In the genomic region with DNA sequence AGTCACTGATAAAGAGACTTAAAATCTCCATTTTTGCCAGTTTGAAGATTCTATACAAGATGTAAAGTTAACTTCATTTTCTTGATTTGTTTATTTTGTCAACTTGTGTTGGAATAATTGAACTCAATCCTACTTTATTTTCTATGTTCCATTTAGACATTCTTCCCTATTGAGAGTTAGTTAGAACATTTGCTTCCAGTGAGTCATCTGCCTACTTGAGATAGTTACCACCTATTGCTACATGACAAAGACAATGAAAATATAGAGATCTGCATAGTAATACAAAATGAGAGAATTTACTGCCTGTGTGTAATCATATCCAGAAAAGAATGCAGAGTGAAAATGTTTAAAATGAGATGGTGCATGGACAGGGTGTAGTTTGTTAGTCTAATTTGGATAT, we compare ENCODE assay signal across 20 cellular contexts.
A peak's percentile ranks its signal among the peaks of the same experiment; 100 is the strongest.
DNase-seq lines count a peak whose midpoint lies in the region; TF ChIP-seq lines count a peak whose summit lies in the region.
"Had no signal": no experiment of that assay in that cellular context is flagged by ENCODE, and none has a peak within 500 bp of the region (broad histone marks: within the 10 kb centered on the region; RNA-seq: fewer than 3 reads in every experiment).

No MANE protein-coding gene starts in this region.

- H2BK12ac ChIP-seq in mesenchymal stem cell (ENCODE audit: low read length in 2 of 2) = no peak overlapping the region

- in situ Hi-C loops in Caki2 (cut with HindIII; ENCODE audit: low pct_unique_long_range_greater_than_20kb, low sequenced_read_pairs) = no loop called here

- H3K18ac ChIP-seq in mesenchymal stem cell (ENCODE audit: low read depth in 1 of 2, low read length in 2 of 2) = no peak overlapping the region

- no peak overlapping the region for H3K4me2 ChIP-seq in mesenchymal stem cell (ENCODE audit: low read length, poor library complexity, severe bottlenecking)

- intact Hi-C loops in activated T-helper 2 cell treated with anti-CD3 and anti-CD28 coated beads, Interferon-gamma antibody, Interleukin-2, Interleukin-4, amounts not matched to agents 10 μg/mL and 5 μg/mL and 100 μg/mL, durations not matched to agents 14 hours and 24 hours and 36 hours (cut with micrococcal nuclease) = no loop called here
- intact Hi-C loops in left ventricle myocardium inferior (cut with micrococcal nuclease) = no loop called here

- no peak overlapping the region for H2BK5ac ChIP-seq in mesenchymal stem cell (ENCODE audit: low read depth, low read length, poor library complexity, severe bottlenecking)

- H3K36me3 ChIP-seq in SJSA1 (no peaks in the 10 kb centered on the region), mesenchymal stem cell (ENCODE audit: control insufficient read depth in 1 of 2, insufficient read depth in 2 of 2, low read depth in 1 of 2, low read length in 2 of 2) (no peaks in the 10 kb centered on the region), left ventricle myocardium inferior (no peaks in the 10 kb centered on the region)
- H3K36me3 ChIP-seq: gastrocnemius medialis, SJCRH30 had no signal

- H3K14ac ChIP-seq in mesenchymal stem cell (ENCODE audit: low read length in 2 of 2) = no peak overlapping the region

- H3K4me3 Mint-ChIP-seq in activated T-helper 2 cell treated with anti-CD3 and anti-CD28 coated beads, Interferon-gamma antibody, Interleukin-2, Interleukin-4, amounts not matched to agents 10 μg/mL and 5 μg/mL and 100 μg/mL, durations not matched to agents 14 hours and 24 hours and 36 hours (ENCODE audit: low read depth) = no peak overlapping the region
- H3K4me3 Mint-ChIP-seq: activated CD8-positive, alpha-beta memory T cell treated with anti-CD3 and anti-CD28 coated beads, Interleukin-2, amount 10 ng/mL, durations not matched to agents 7 days and 5 days; CD8-positive, alpha-beta memory T cell; nephron progenitor cell had no signal

- H3K9ac ChIP-seq in mesenchymal stem cell (ENCODE audit: low read length) = no peak overlapping the region

- no peak overlapping the region for H3K23ac ChIP-seq in mesenchymal stem cell (ENCODE audit: low read length in 2 of 2)

- H3K4me3 ChIP-seq in SJSA1 (no peak overlapping the region), epithelial cell of esophagus (ENCODE audit: low read length) (no peak overlapping the region), mesenchymal stem cell (ENCODE audit: insufficient read depth in 1 of 2, low read depth in 1 of 2, low read length in 2 of 2) (no peak overlapping the region), left ventricle myocardium inferior (no peak overlapping the region)
- H3K4me3 ChIP-seq: gastrocnemius medialis, SJCRH30 had no signal

- no peak overlapping the region for H4K8ac ChIP-seq in mesenchymal stem cell (ENCODE audit: low read length)

- peak overlapping the region; percentile 16 for H3K27ac ChIP-seq in SJSA1
- H3K27ac ChIP-seq in mesenchymal stem cell (ENCODE audit: low read length, poor library complexity, severe bottlenecking) = no peak overlapping the region
- no peak overlapping the region for H3K27ac ChIP-seq in left ventricle myocardium inferior (replicated peaks)
- H3K27ac ChIP-seq: gastrocnemius medialis, HL-60, SJCRH30 had no signal

- H3K4me1 ChIP-seq in SJSA1 (replicated peaks) (peaks cover 35% of the 10 kb centered on the region), mesenchymal stem cell (ENCODE audit: control insufficient read depth, insufficient read depth, low read depth, low read length) (no peaks in the 10 kb centered on the region), left ventricle myocardium inferior (no peaks in the 10 kb centered on the region)
- H3K4me1 ChIP-seq: gastrocnemius medialis, SJCRH30 had no signal

- no peak overlapping the region for H3K27ac Mint-ChIP-seq in activated T-helper 2 cell treated with anti-CD3 and anti-CD28 coated beads, Interferon-gamma antibody, Interleukin-2, Interleukin-4, amounts not matched to agents 10 μg/mL and 5 μg/mL and 100 μg/mL, durations not matched to agents 14 hours and 24 hours and 36 hours
- H3K27ac Mint-ChIP-seq: activated CD8-positive, alpha-beta memory T cell treated with anti-CD3 and anti-CD28 coated beads, Interleukin-2, amount 10 ng/mL, durations not matched to agents 7 days and 5 days; CD8-positive, alpha-beta memory T cell; nephron progenitor cell had no signal

- H3K4me1 Mint-ChIP-seq in activated T-helper 2 cell treated with anti-CD3 and anti-CD28 coated beads, Interferon-gamma antibody, Interleukin-2, Interleukin-4, amounts not matched to agents 10 μg/mL and 5 μg/mL and 100 μg/mL, durations not matched to agents 14 hours and 24 hours and 36 hours (ENCODE audit: low read depth) = no peaks in the 10 kb centered on the region
- H3K4me1 Mint-ChIP-seq: activated CD8-positive, alpha-beta memory T cell treated with anti-CD3 and anti-CD28 coated beads, Interleukin-2, amount 10 ng/mL, durations not matched to agents 7 days and 5 days; CD8-positive, alpha-beta memory T cell; nephron progenitor cell had no signal

- H4K91ac ChIP-seq in mesenchymal stem cell (ENCODE audit: low read length) = no peak overlapping the region

- no peaks in the 10 kb centered on the region for H3K79me1 ChIP-seq in mesenchymal stem cell (replicated peaks; ENCODE audit: low read length, poor library complexity, severe bottlenecking)

- H2AK5ac ChIP-seq in mesenchymal stem cell (ENCODE audit: low read length, severe bottlenecking) = no peak overlapping the region

- no peak overlapping the region for H3K4ac ChIP-seq in mesenchymal stem cell (ENCODE audit: low read depth in 1 of 2, low read length in 2 of 2)

- DNase-seq in Caki2 (ENCODE audit: low read depth) (peak; percentile 38), SJSA1 (ENCODE audit: low read depth in 1 of 2, low spot score in 2 of 2) (peak in 1 of 2 experiments; percentile 76), epithelial cell of esophagus (ENCODE audit: low read depth) (peak; percentile 47), mesenchymal stem cell (peak; percentile 67), left ventricle myocardium inferior (no peak), COLO829 (ENCODE audit: low spot score) (no peak)
- no peak for DNase-seq in activated T-helper 2 cell treated with anti-CD3 and anti-CD28 coated beads, Interferon-gamma antibody, Interleukin-2, Interleukin-4, amounts not matched to agents 10 μg/mL and 5 μg/mL and 100 μg/mL, durations not matched to agents 14 hours and 24 hours and 36 hours (ENCODE audit: low spot score)
- DNase-seq in activated T-cell treated with anti-CD3 and anti-CD28 coated beads, Interleukin-2, amount 50 U/mL, for 1 hour = no peak
- DNase-seq: activated CD4-positive, CD25-positive, alpha-beta regulatory T cell treated with anti-CD3 and anti-CD28 coated beads, Interleukin-2, amount 50 U/mL, for 72 hours; activated CD8-positive, alpha-beta memory T cell treated with anti-CD3 and anti-CD28 coated beads, Interleukin-2, amount 10 ng/mL, durations not matched to agents 7 days and 5 days; activated gamma-delta T cell; aorta; CD8-positive, alpha-beta memory T cell; effector CD4-positive, alpha-beta T cell; gastrocnemius medialis; NCI-H1436; NCI-H2227 treated with DMSO at 0.1 percent for 48 hours; nephron progenitor cell; SJCRH30 had no signal

- H3K27me3 Mint-ChIP-seq in activated T-helper 2 cell treated with anti-CD3 and anti-CD28 coated beads, Interferon-gamma antibody, Interleukin-2, Interleukin-4, amounts not matched to agents 10 μg/mL and 5 μg/mL and 100 μg/mL, durations not matched to agents 14 hours and 24 hours and 36 hours (ENCODE audit: low read depth) = no peaks in the 10 kb centered on the region
- H3K27me3 Mint-ChIP-seq: activated CD8-positive, alpha-beta memory T cell treated with anti-CD3 and anti-CD28 coated beads, Interleukin-2, amount 10 ng/mL, durations not matched to agents 7 days and 5 days; CD8-positive, alpha-beta memory T cell had no signal

- no peak overlapping the region for H2AFZ ChIP-seq in mesenchymal stem cell (ENCODE audit: low read depth, low read length)

- H3K9me3 ChIP-seq in SJSA1 (replicated peaks) (no peaks in the 10 kb centered on the region), mesenchymal stem cell (ENCODE audit: control insufficient read depth, low read length) (peaks cover 2% of the 10 kb centered on the region), left ventricle myocardium inferior (replicated peaks) (peaks cover 23% of the 10 kb centered on the region)
- H3K9me3 ChIP-seq: gastrocnemius medialis, SJCRH30 had no signal

- H3K27me3 ChIP-seq in SJSA1 (replicated peaks) (no peaks in the 10 kb centered on the region), mesenchymal stem cell (ENCODE audit: control insufficient read depth in 1 of 2, insufficient read depth in 1 of 2, low read length in 2 of 2) (no peaks in the 10 kb centered on the region), left ventricle myocardium inferior (ENCODE audit: low read depth) (no peaks in the 10 kb centered on the region)
- H3K27me3 ChIP-seq: gastrocnemius medialis had no signal

- H3K9me3 Mint-ChIP-seq in activated T-helper 2 cell treated with anti-CD3 and anti-CD28 coated beads, Interferon-gamma antibody, Interleukin-2, Interleukin-4, amounts not matched to agents 10 μg/mL and 5 μg/mL and 100 μg/mL, durations not matched to agents 14 hours and 24 hours and 36 hours = peaks cover 8% of the 10 kb centered on the region

- no peaks in the 10 kb centered on the region for H3K36me3 Mint-ChIP-seq in activated T-helper 2 cell treated with anti-CD3 and anti-CD28 coated beads, Interferon-gamma antibody, Interleukin-2, Interleukin-4, amounts not matched to agents 10 μg/mL and 5 μg/mL and 100 μg/mL, durations not matched to agents 14 hours and 24 hours and 36 hours (ENCODE audit: low read depth)
- H3K36me3 Mint-ChIP-seq: activated CD8-positive, alpha-beta memory T cell treated with anti-CD3 and anti-CD28 coated beads, Interleukin-2, amount 10 ng/mL, durations not matched to agents 7 days and 5 days had no signal

- H2BK120ac ChIP-seq in mesenchymal stem cell (ENCODE audit: low read depth, low read length) = no peak overlapping the region

- TF ChIP-seq CTCF in epithelial cell of esophagus (IDR thresholded peaks at IDR 0.05; ENCODE audit: insufficient read depth, low read depth, low read length, missing control alignments) (no peak), left ventricle myocardium inferior (IDR thresholded peaks at IDR 0.05; ENCODE audit: borderline replicate concordance) (no peak)

- no peak overlapping the region for H2BK15ac ChIP-seq in mesenchymal stem cell (ENCODE audit: low read depth, poor library complexity, severe bottlenecking)

Comparison
In these comparisons a context has a peak if more than half of its experiments do, and no peak if none do; other contexts are left out.
1. DNase-seq: peak in Caki2 (single experiment), epithelial cell of esophagus (single experiment) and mesenchymal stem cell (single experiment); none in activated T-helper 2 cell treated with anti-CD3 and anti-CD28 coated beads, Interferon-gamma antibody, Interleukin-2, Interleukin-4, amounts not matched to agents 10 μg/mL and 5 μg/mL and 100 μg/mL, durations not matched to agents 14 hours and 24 hours and 36 hours (single experiment), left ventricle myocardium inferior (single experiment), activated T-cell treated with anti-CD3 and anti-CD28 coated beads, Interleukin-2, amount 50 U/mL, for 1 hour (single experiment) and COLO829 (single experiment).